In the genomic region with DNA sequence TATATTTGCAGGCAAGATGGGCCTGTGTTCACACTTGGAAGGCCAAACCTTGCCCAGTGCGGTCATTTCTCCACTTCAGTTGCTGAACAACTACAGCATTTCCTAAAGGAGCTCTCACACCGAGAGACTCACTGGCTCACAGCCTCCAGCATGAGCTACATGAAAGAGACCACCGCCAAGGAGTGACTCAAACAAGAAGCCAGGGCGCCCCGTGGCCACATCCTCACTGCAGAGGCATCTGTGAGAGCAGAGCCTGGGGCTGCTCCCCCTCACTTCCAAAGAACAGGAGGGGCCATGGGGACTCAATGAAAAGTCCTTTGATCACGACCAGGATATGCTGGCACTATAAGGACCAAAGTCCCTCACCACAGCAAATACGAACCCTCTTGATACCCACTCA, we compare ENCODE assay signal across 8 cellular contexts.
DNase-seq lines count a peak whose midpoint lies in the region; ATAC-seq lines count a peak whose summit lies in the region.

No MANE protein-coding gene starts in this region.

- ATAC-seq in GM18858 (IDR thresholded peaks at IDR 0.05; ENCODE audit: unreplicated experiment) (peak; percentile 49), HG03159 (IDR thresholded peaks at IDR 0.05; ENCODE audit: unreplicated experiment) (no peak)

- H3K4me3 Mint-ChIP-seq in T-helper 1 cell treated with Interleukin-12 subunit alpha and Interleukin-12 subunit beta and Interleukin-4 antibody, amounts not matched to agents 30 μg/mL and 1 μg/mL, for 36 hours = peak overlapping the region; percentile 43
- peak overlapping the region; percentile 71 for H3K4me3 Mint-ChIP-seq in activated naive CD4-positive, alpha-beta T cell treated with anti-CD3 and anti-CD28 coated beads, Interleukin-2, amount 50 U/mL, for 24 hours

- H3K36me3 Mint-ChIP-seq in T-helper 1 cell treated with Interleukin-12 subunit alpha and Interleukin-12 subunit beta and Interleukin-4 antibody, amounts not matched to agents 30 μg/mL and 1 μg/mL, for 36 hours (ENCODE audit: low read depth) = peaks cover 3% of the 10 kb centered on the region
- H3K36me3 Mint-ChIP-seq in activated naive CD4-positive, alpha-beta T cell treated with anti-CD3 and anti-CD28 coated beads, Interleukin-2, amount 50 U/mL, for 24 hours = no peaks in the 10 kb centered on the region

- peaks cover 54% of the 10 kb centered on the region for H3K4me1 Mint-ChIP-seq in T-helper 1 cell treated with Interleukin-12 subunit alpha and Interleukin-12 subunit beta and Interleukin-4 antibody, amounts not matched to agents 30 μg/mL and 1 μg/mL, for 36 hours (ENCODE audit: low read depth)
- peaks cover 75% of the 10 kb centered on the region for H3K4me1 Mint-ChIP-seq in activated naive CD4-positive, alpha-beta T cell treated with anti-CD3 and anti-CD28 coated beads, Interleukin-2, amount 50 U/mL, for 24 hours

- H3K27me3 Mint-ChIP-seq in T-helper 1 cell treated with Interleukin-12 subunit alpha and Interleukin-12 subunit beta and Interleukin-4 antibody, amounts not matched to agents 30 μg/mL and 1 μg/mL, for 36 hours (ENCODE audit: low read depth) = peaks cover 38% of the 10 kb centered on the region
- peaks cover 4% of the 10 kb centered on the region for H3K27me3 Mint-ChIP-seq in activated naive CD4-positive, alpha-beta T cell treated with anti-CD3 and anti-CD28 coated beads, Interleukin-2, amount 50 U/mL, for 24 hours

- no peaks in the 10 kb centered on the region for H3K9me3 Mint-ChIP-seq in T-helper 1 cell treated with Interleukin-12 subunit alpha and Interleukin-12 subunit beta and Interleukin-4 antibody, amounts not matched to agents 30 μg/mL and 1 μg/mL, for 36 hours
- H3K9me3 Mint-ChIP-seq in activated naive CD4-positive, alpha-beta T cell treated with anti-CD3 and anti-CD28 coated beads, Interleukin-2, amount 50 U/mL, for 24 hours = no peaks in the 10 kb centered on the region

- H3K27ac Mint-ChIP-seq in T-helper 1 cell treated with Interleukin-12 subunit alpha and Interleukin-12 subunit beta and Interleukin-4 antibody, amounts not matched to agents 30 μg/mL and 1 μg/mL, for 36 hours = peak overlapping the region; percentile 77
- H3K27ac Mint-ChIP-seq in activated naive CD4-positive, alpha-beta T cell treated with anti-CD3 and anti-CD28 coated beads, Interleukin-2, amount 50 U/mL, for 24 hours = no peak overlapping the region

- peak; percentile 78 for DNase-seq in stimulated activated CD4-positive, alpha-beta T cell treated with anti-CD3 and anti-CD28 coated beads, Interleukin-4, amount 100 ng/mL, for 24 hours
- DNase-seq in hippocampal formation (lab: John Stamatoyannopoulos, UW) (no peak), 8988T (no peak), ecto neural progenitor cell (ENCODE audit: low spot score) (no peak)
